ENCODE assay signal across 29 cellular contexts in genomic region chr2:14536976-14537375, GRCh38.
"Had no signal": no experiment of that assay in that cellular context is flagged by ENCODE, and none has a peak within 500 bp of the region (broad histone marks: within the 10 kb centered on the region; RNA-seq: fewer than 3 reads in every experiment).

No MANE protein-coding gene starts in this region.

- DNase-seq: activated CD4-positive, alpha-beta T cell treated with anti-CD3 and anti-CD28 coated beads for 36 hours; activated CD4-positive, alpha-beta T cell treated with anti-CD3 and anti-CD28 coated beads, Interleukin-2, amount 50 U/mL, for 1 hour; activated CD4-positive, alpha-beta T cell treated with anti-CD3 and anti-CD28 coated beads, Interleukin-2, amount 50 U/mL, for 48 hours; activated CD4-positive, CD25-positive, alpha-beta regulatory T cell; activated CD4-positive, CD25-positive, alpha-beta regulatory T cell treated with anti-CD3 and anti-CD28 coated beads, Interleukin-2, amount 50 U/mL, for 72 hours; activated CD8-positive, alpha-beta memory T cell treated with anti-CD3 and anti-CD28 coated beads, Interleukin-2, amount 10 ng/mL, durations not matched to agents 7 days and 5 days; activated CD8-positive, alpha-beta memory T cell treated with anti-CD3 and anti-CD28 coated beads, Interleukin-2, amount 50 U/mL, for 4 hours; activated CD8-positive, alpha-beta T cell treated with anti-CD3 and anti-CD28 coated beads for 36 hours; activated gamma-delta T cell; activated naive CD4-positive, alpha-beta T cell; activated naive CD4-positive, alpha-beta T cell treated with anti-CD3 and anti-CD28 coated beads, Interleukin-2, amount 10 ng/mL, durations not matched to agents 7 days and 5 days; activated naive CD8-positive, alpha-beta T cell treated with anti-CD3 and anti-CD28 coated beads, Interleukin-2, amount 10 ng/mL, durations not matched to agents 7 days and 5 days; activated T-cell treated with anti-CD3 and anti-CD28 coated beads, Interleukin-2, amount 50 U/mL, for 1 hour; activated T-cell treated with anti-CD3 and anti-CD28 coated beads, Interleukin-2, amount 50 U/mL, for 48 hours; dorsolateral prefrontal cortex; effector memory CD8-positive, alpha-beta T cell; esophagus squamous epithelium; foreskin melanocyte; heart right ventricle; T-helper 1 cell; T-helper 17 cell; T1000 had no signal

- H3K27me3 ChIP-seq: ascending aorta, breast epithelium, dorsolateral prefrontal cortex, esophagus squamous epithelium, gastroesophageal sphincter, hepatocyte had no signal

- H3K4me2 ChIP-seq: hepatocyte had no signal

- FAIRE-seq: endothelial cell of umbilical vein had no signal

- ATAC-seq: activated CD4-positive, alpha-beta T cell treated with anti-CD3 and anti-CD28 coated beads for 36 hours; activated CD8-positive, alpha-beta memory T cell treated with anti-CD3 and anti-CD28 coated beads, Interleukin-2, amount 10 ng/mL, durations not matched to agents 7 days and 5 days; activated CD8-positive, alpha-beta T cell treated with anti-CD3 and anti-CD28 coated beads for 36 hours; activated naive CD4-positive, alpha-beta T cell treated with anti-CD3 and anti-CD28 coated beads, Interleukin-2, amount 50 U/mL, for 72 hours; effector memory CD8-positive, alpha-beta T cell; gastroesophageal sphincter; heart right ventricle; T-helper 17 cell had no signal

- H3K36me3 ChIP-seq: ascending aorta, breast epithelium, esophagus squamous epithelium, gastroesophageal sphincter, heart right ventricle had no signal

- H3K27ac ChIP-seq: ascending aorta, breast epithelium, coronary artery, dorsolateral prefrontal cortex, esophagus squamous epithelium, gastroesophageal sphincter, heart right ventricle, hepatocyte had no signal

- H3K4me1 ChIP-seq: ascending aorta, breast epithelium, gastroesophageal sphincter, heart right ventricle had no signal

- H3K79me2 ChIP-seq: hepatocyte had no signal

- H3K9me3 ChIP-seq: ascending aorta, breast epithelium, esophagus squamous epithelium, gastroesophageal sphincter, heart right ventricle had no signal

- H2AFZ ChIP-seq: hepatocyte had no signal

- H3K4me3 ChIP-seq: ascending aorta, breast epithelium, coronary artery, dorsolateral prefrontal cortex, esophagus squamous epithelium, gastroesophageal sphincter, heart right ventricle, hepatocyte had no signal
